Comparison of ENCODE assay signal across 8 cellular contexts in genomic region chr11:65559535-65559934, GRCh38. TPM values are rescaled to one million over a fixed set of nuclear protein-coding genes. Genes with fewer than 3 reads are reported as not detected.
DNase-seq lines count a peak whose midpoint lies in the region; ATAC-seq and TF ChIP-seq lines count a peak whose summit lies in the region.

No MANE protein-coding gene starts in this region.

- no peak for TF ChIP-seq CTCF in chondrocyte (IDR thresholded peaks at IDR 0.05)
- TF ChIP-seq CTCF in nephron (IDR thresholded peaks at IDR 0.05; ENCODE audit: unreplicated experiment in 3 of 3) = no peak

- H3K4me1 Mint-ChIP-seq in chondrocyte (ENCODE audit: low read depth) = peaks cover 65% of the 10 kb centered on the region
- peaks cover 66% of the 10 kb centered on the region for H3K4me1 Mint-ChIP-seq in nephron

- DNase-seq in stimulated activated CD4-positive, alpha-beta T cell treated with anti-CD3 and anti-CD28 coated beads, Interleukin-15, amount 100 ng/mL, for 24 hours = peak; percentile 43
- no peak for DNase-seq in stimulated activated CD4-positive, alpha-beta T cell treated with anti-CD3 and anti-CD28 coated beads, Interleukin-4, amount 100 ng/mL, for 4 hours
- DNase-seq in chondrocyte (ENCODE audit: low spot score) = no peak
- no peak for DNase-seq in DMS 273 treated with DMSO at 0.1 percent for 48 hours (lab: John Stamatoyannopoulos, UW)
- DNase-seq in MV-4-11 (lab: John Stamatoyannopoulos, UW) = no peak
- no peak for DNase-seq in globus pallidus (ENCODE audit: low spot score)

- H3K36me3 Mint-ChIP-seq in chondrocyte (ENCODE audit: low read depth) (no peaks in the 10 kb centered on the region), nephron (ENCODE audit: low read depth) (no peaks in the 10 kb centered on the region)

- no peak for ATAC-seq in GM19463 (IDR thresholded peaks at IDR 0.05; ENCODE audit: unreplicated experiment)

- H3K4me3 Mint-ChIP-seq in chondrocyte (ENCODE audit: unreplicated experiment) = peak overlapping the region; percentile 38
- H3K4me3 Mint-ChIP-seq in nephron = peak overlapping the region; percentile 76 to 85 (median 81)

- H3K9me3 Mint-ChIP-seq in chondrocyte (ENCODE audit: low read depth) = no peaks in the 10 kb centered on the region
- no peaks in the 10 kb centered on the region for H3K9me3 Mint-ChIP-seq in nephron

- H3K27me3 Mint-ChIP-seq in chondrocyte (ENCODE audit: low read depth) (no peaks in the 10 kb centered on the region), nephron (ENCODE audit: low read depth) (peaks cover 3% of the 10 kb centered on the region)

- H3K27ac Mint-ChIP-seq in chondrocyte (ENCODE audit: unreplicated experiment) (peak overlapping the region; percentile 93), nephron (peak overlapping the region; percentile 92 to 96 (median 96))

RNA-seq across cellular contexts. Expression of gene LTBP3, which starts 1.4 kb away (rescaled TPM):
- 264 to 272 TPM (median 271 TPM) in 3 replicates for total RNA-seq in chondrocyte

RNA-seq across cellular contexts. Expression of gene ZNRD2, which starts 10.7 kb away (rescaled TPM):
- 26.4 to 32.1 TPM (median 28.1 TPM) in 3 replicates for total RNA-seq in chondrocyte

RNA-seq across cellular contexts. Expression of gene FAM89B, which starts 12.8 kb away (rescaled TPM):
- total RNA-seq in chondrocyte = 84.8 to 91.9 TPM (median 86.8 TPM) in 3 replicates

RNA-seq across cellular contexts. Expression of gene EHBP1L1, which starts 16.3 kb away (rescaled TPM):
- 28.1 to 82.0 TPM (median 81.3 TPM) in 3 replicates for total RNA-seq in chondrocyte

RNA-seq across cellular contexts. Expression of gene SCYL1, which starts 34.7 kb away (rescaled TPM):
- total RNA-seq in chondrocyte = 108 to 123 TPM (median 120 TPM) in 3 replicates
